Comparison of ENCODE assay signal across 21 cellular contexts in the genomic region with DNA sequence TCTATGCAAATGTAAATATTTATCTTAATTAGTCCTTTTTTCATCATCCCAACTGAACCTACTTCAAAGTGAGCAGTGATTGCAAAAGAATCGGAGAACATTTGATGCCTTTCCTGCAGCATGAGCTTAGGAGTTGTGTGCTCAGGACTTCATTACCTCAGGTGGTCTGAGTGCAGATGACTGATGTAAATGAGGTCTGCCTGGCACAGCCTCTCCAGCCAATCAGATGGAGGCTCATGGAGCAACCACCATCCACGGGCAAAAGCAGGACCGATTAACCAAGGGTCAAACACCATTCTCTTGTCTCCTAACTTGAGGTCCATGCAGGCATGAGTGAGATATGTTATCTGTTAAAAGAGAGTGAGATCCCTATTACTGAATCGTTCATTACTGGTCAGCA.
DNase-seq lines count a peak whose midpoint lies in the region; ATAC-seq and TF ChIP-seq lines count a peak whose summit lies in the region.
"Had no signal": no experiment of that assay in that cellular context is flagged by ENCODE, and none has a peak within 500 bp of the region (broad histone marks: within the 10 kb centered on the region; RNA-seq: fewer than 3 reads in every experiment).

No MANE protein-coding gene starts in this region.

- H3K79me2 ChIP-seq in GM23248 (ENCODE audit: insufficient read depth), result no peaks in the 10 kb centered on the region

- H2AFZ ChIP-seq in GM23248, result no peak overlapping the region

- H3K9me2 ChIP-seq in GM23248 (ENCODE audit: insufficient read depth), result no peaks in the 10 kb centered on the region

- no peaks in the 10 kb centered on the region for H3F3A ChIP-seq in GM23248 (ENCODE audit: insufficient read depth)

- H3K27ac ChIP-seq in coronary artery, result peak overlapping the region; percentile 2 to 7
- H3K27ac ChIP-seq in GM23248, result no peak overlapping the region
- H3K27ac ChIP-seq: RWPE1 had no signal

- peak overlapping the region; percentile 80 for H3K27ac Mint-ChIP-seq in activated T-cell treated with anti-CD3 and anti-CD28 coated beads, Interleukin-2, amount 50 U/mL, for 72 hours
- H3K27ac Mint-ChIP-seq in T-helper 17 cell, result peak overlapping the region; percentile 19
- H3K27ac Mint-ChIP-seq: H9 had no signal

- peaks cover 26 to 55% of the 10 kb centered on the region in 2 donors for H3K36me3 Mint-ChIP-seq in activated T-cell treated with anti-CD3 and anti-CD28 coated beads, Interleukin-2, amount 50 U/mL, for 72 hours (ENCODE audit: insufficient read depth in 2 of 2)
- peaks cover 5% of the 10 kb centered on the region for H3K36me3 Mint-ChIP-seq in T-helper 17 cell (ENCODE audit: low read depth)

- H3K4me3 Mint-ChIP-seq in activated T-cell treated with anti-CD3 and anti-CD28 coated beads, Interleukin-2, amount 50 U/mL, for 72 hours, result no peak overlapping the region
- H3K4me3 Mint-ChIP-seq in T-helper 17 cell, result no peak overlapping the region
- H3K4me3 Mint-ChIP-seq: H9 had no signal

- peaks cover 24% of the 10 kb centered on the region; the same call in 1 of the 2 replicates for H3K36me3 ChIP-seq in GM23248 (ENCODE audit: low read depth)

- H3K27me3 ChIP-seq in GM23248 (replicated peaks; ENCODE audit: insufficient read depth), result no peaks in the 10 kb centered on the region

- no peaks in the 10 kb centered on the region for H3K27me3 Mint-ChIP-seq in activated T-cell treated with anti-CD3 and anti-CD28 coated beads, Interleukin-2, amount 50 U/mL, for 72 hours (ENCODE audit: low read depth)
- no peaks in the 10 kb centered on the region for H3K27me3 Mint-ChIP-seq in T-helper 17 cell

- H3K4me1 ChIP-seq in GM23248 (ENCODE audit: insufficient read depth), result no peaks in the 10 kb centered on the region

- in situ Hi-C loops in GM23248 (cut with MboI), result no loop called here

- DNase-seq in activated T-cell treated with anti-CD3 and anti-CD28 coated beads, Interleukin-2, amount 50 U/mL, for 72 hours, result no peak
- DNase-seq in activated T-cell treated with anti-CD3 and anti-CD28 coated beads, Interleukin-2, amount 50 U/mL, for 1 hour, result no peak
- DNase-seq in T-helper 17 cell (no peak), coronary artery (ENCODE audit: low spot score) (no peak), NCI-H1417 (lab: John Stamatoyannopoulos, UW) (no peak), AG20443 (ENCODE audit: low spot score) (no peak), GM23248 (no peak)
- DNase-seq: 8988T, ACHN, Calu3, DMS153, H9, KG1, NCI-H1092, NCI-H1436, NCI-H187, NCI-H2171 treated with DMSO at 0.1 percent for 48 hours, NCI-H524, SHP77 treated with DMSO at 0.1 percent for 48 hours had no signal

- no peak for ATAC-seq in activated T-cell treated with anti-CD3 and anti-CD28 coated beads, Interleukin-2, amount 50 U/mL, for 72 hours (replicated peaks in 1 of 2)
- ATAC-seq in T-helper 17 cell, result no peak
- no peak for ATAC-seq in GM18502 (IDR thresholded peaks at IDR 0.05; ENCODE audit: poor library complexity, unreplicated experiment)

- no peak for TF ChIP-seq CTCF in coronary artery (IDR thresholded peaks at IDR 0.05)

- H3K4me1 Mint-ChIP-seq in activated T-cell treated with anti-CD3 and anti-CD28 coated beads, Interleukin-2, amount 50 U/mL, for 72 hours (ENCODE audit: low read depth), result peaks cover 11% of the 10 kb centered on the region
- peaks cover 17% of the 10 kb centered on the region for H3K4me1 Mint-ChIP-seq in T-helper 17 cell

- no peaks in the 10 kb centered on the region for H3K9me3 Mint-ChIP-seq in activated T-cell treated with anti-CD3 and anti-CD28 coated beads, Interleukin-2, amount 50 U/mL, for 72 hours
- H3K9me3 Mint-ChIP-seq: H9 had no signal

- H3K4me2 ChIP-seq in GM23248 (ENCODE audit: unreplicated experiment), result no peak overlapping the region

- H3K4me3 ChIP-seq in coronary artery (no peak overlapping the region), GM23248 (no peak overlapping the region)

- H4K20me1 ChIP-seq in GM23248 (ENCODE audit: insufficient read depth), result no peaks in the 10 kb centered on the region

- 87 to 90% methylated on average over 4 of the region's 4 CpGs for WGBS in GM23248 (ENCODE audit: low coverage in 1 of 2, low lambda C conversion rate in 2 of 2, missing lambda C conversion rate in 2 of 2), 2 experiments

- H3K9me3 ChIP-seq in T-helper 17 cell (ENCODE audit: control insufficient read depth, low read length, poor library complexity, severe bottlenecking) (no peaks in the 10 kb centered on the region), GM23248 (ENCODE audit: low read depth) (no peaks in the 10 kb centered on the region)

- no peak overlapping the region for H3K9ac ChIP-seq in GM23248
